In the genomic region with DNA sequence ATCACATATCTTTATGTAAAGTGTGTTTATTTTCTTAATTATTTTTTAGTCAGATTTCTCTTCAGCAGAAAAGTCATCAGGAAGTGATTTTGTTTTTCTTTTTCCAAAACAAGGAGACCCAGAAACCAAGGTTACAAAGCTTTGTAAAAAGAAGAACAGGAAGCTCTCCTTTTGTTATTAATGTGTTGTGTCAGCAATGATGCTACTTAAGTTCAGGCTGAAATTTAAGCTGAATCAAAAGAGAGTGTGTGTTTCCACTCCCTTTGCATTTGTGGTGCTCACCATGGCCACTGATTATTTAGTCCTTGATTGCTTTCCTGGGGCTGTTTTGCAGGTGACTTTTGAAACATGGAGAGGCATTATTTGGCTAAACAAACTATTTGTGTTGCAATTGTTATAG, we compare ENCODE assay signal across 8 cellular contexts.
A peak's percentile ranks its signal among the peaks of the same experiment; 100 is the strongest.
DNase-seq lines count a peak whose midpoint lies in the region; ATAC-seq and TF ChIP-seq lines count a peak whose summit lies in the region.

No MANE protein-coding gene starts in this region.

- no peak for TF ChIP-seq CTCF in CD4-positive, alpha-beta T cell (IDR thresholded peaks at IDR 0.05)
- no peak for TF ChIP-seq CTCF in brain microvascular endothelial cell (IDR thresholded peaks at IDR 0.05; ENCODE audit: low read depth, low read length, missing control alignments)

- no peaks in the 10 kb centered on the region for H3K36me3 ChIP-seq in brain microvascular endothelial cell (replicated peaks)

- H3K4me3 ChIP-seq in brain microvascular endothelial cell (ENCODE audit: low read depth, low read length): no peak overlapping the region

- no peaks in the 10 kb centered on the region for H3K36me3 Mint-ChIP-seq in CD4-positive, alpha-beta T cell (ENCODE audit: low read depth)
- H3K36me3 Mint-ChIP-seq in immature natural killer cell: peaks cover 0 to 5% (median 5%) of the 10 kb centered on the region in 3 donors

- no peaks in the 10 kb centered on the region for H3K9me3 ChIP-seq in CD4-positive, alpha-beta T cell (ENCODE audit: control insufficient read depth, low read length)

- peak overlapping the region; percentile 66 for H3K4me3 Mint-ChIP-seq in CD4-positive, alpha-beta T cell
- H3K4me3 Mint-ChIP-seq in immature natural killer cell: peak overlapping the region; percentile 46 to 89 (median 75)

- DNase-seq in CD4-positive, alpha-beta T cell: peak in 1 of 10 experiments; percentile 5
- peak; percentile 29 for DNase-seq in NOMO-1 treated with dmso at 0.1 percent for 144 hours (lab: John Stamatoyannopoulos, UW; ENCODE audit: unreplicated experiment)
- DNase-seq in immature natural killer cell: no peak
- no peak for DNase-seq in brain microvascular endothelial cell
- no peak for DNase-seq in NCI-H82 treated with DMSO at 0.1 percent for 48 hours (lab: John Stamatoyannopoulos, UW; ENCODE audit: unreplicated experiment)
- DNase-seq in dedifferentiated amniotic fluid mesenchymal stem cell (ENCODE audit: extremely low spot score): no peak
- no peak for DNase-seq in NCI-H82 (lab: John Stamatoyannopoulos, UW)

- H3K27ac Mint-ChIP-seq in CD4-positive, alpha-beta T cell: peak overlapping the region; percentile 87
- H3K27ac Mint-ChIP-seq in immature natural killer cell: peak overlapping the region; percentile 87 to 98 (median 94)

- H3K27me3 ChIP-seq in CD4-positive, alpha-beta T cell (ENCODE audit: control insufficient read depth, insufficient read depth, low read length): no peaks in the 10 kb centered on the region
- H3K27me3 ChIP-seq in brain microvascular endothelial cell (replicated peaks): no peaks in the 10 kb centered on the region

- CTCF ChIA-PET in CD4-positive, alpha-beta T cell (lab: Charles Lee): interaction anchor here (0.9 to 1.6 kb wide), 4 partner anchors 55 to 155 kb away, joined by 3 to 6 read pairs (median 3); partner anchors contain the start of gene ATP2B1

- peaks cover 66% of the 10 kb centered on the region for H3K4me1 Mint-ChIP-seq in CD4-positive, alpha-beta T cell (ENCODE audit: low read depth)
- peaks cover 35 to 41% of the 10 kb centered on the region in 2 donors for H3K4me1 Mint-ChIP-seq in immature natural killer cell

- POLR2A ChIA-PET in CD4-positive, alpha-beta T cell (lab: Charles Lee): interaction anchor here (0.7 to 2.6 kb wide), 16 partner anchors 10 to 339 kb away, joined by 3 to 82 read pairs (median 6); partner anchors contain the start of genes ATP2B1, GALNT4 and POC1B

- H3K9me3 Mint-ChIP-seq in CD4-positive, alpha-beta T cell: peaks cover 2% of the 10 kb centered on the region
- no peaks in the 10 kb centered on the region for H3K9me3 Mint-ChIP-seq in immature natural killer cell

- ATAC-seq in CD4-positive, alpha-beta T cell (ENCODE audit: poor library complexity): peak; percentile 56
- peak; percentile 32 for ATAC-seq in GM21723 (IDR thresholded peaks at IDR 0.05; ENCODE audit: unreplicated experiment)

- peak overlapping the region; percentile 76 for H3K27ac ChIP-seq in CD4-positive, alpha-beta T cell (ENCODE audit: low read depth, low read length)
- no peak overlapping the region for H3K27ac ChIP-seq in brain microvascular endothelial cell

- intact Hi-C loops in CD4-positive, alpha-beta T cell (cut with DNase I, micrococcal nuclease): loop anchor here in 1 of 2 experiments (1.0 to 10.0 kb wide), 5 partner anchors 16 to 155 kb away; no protein-coding TSS in a partner anchor

- no peaks in the 10 kb centered on the region for H3K27me3 Mint-ChIP-seq in CD4-positive, alpha-beta T cell
- H3K27me3 Mint-ChIP-seq in immature natural killer cell (ENCODE audit: low read depth in 3 of 3): peaks cover 0 to 7% (median 5%) of the 10 kb centered on the region in 3 donors

- in situ Hi-C loops in brain microvascular endothelial cell (cut with HindIII; ENCODE audit: low pct_ligation_motif_present, low sequenced_read_pairs): no loop called here
